1 cellular context compared by ENCODE assay signal in the genomic region with DNA sequence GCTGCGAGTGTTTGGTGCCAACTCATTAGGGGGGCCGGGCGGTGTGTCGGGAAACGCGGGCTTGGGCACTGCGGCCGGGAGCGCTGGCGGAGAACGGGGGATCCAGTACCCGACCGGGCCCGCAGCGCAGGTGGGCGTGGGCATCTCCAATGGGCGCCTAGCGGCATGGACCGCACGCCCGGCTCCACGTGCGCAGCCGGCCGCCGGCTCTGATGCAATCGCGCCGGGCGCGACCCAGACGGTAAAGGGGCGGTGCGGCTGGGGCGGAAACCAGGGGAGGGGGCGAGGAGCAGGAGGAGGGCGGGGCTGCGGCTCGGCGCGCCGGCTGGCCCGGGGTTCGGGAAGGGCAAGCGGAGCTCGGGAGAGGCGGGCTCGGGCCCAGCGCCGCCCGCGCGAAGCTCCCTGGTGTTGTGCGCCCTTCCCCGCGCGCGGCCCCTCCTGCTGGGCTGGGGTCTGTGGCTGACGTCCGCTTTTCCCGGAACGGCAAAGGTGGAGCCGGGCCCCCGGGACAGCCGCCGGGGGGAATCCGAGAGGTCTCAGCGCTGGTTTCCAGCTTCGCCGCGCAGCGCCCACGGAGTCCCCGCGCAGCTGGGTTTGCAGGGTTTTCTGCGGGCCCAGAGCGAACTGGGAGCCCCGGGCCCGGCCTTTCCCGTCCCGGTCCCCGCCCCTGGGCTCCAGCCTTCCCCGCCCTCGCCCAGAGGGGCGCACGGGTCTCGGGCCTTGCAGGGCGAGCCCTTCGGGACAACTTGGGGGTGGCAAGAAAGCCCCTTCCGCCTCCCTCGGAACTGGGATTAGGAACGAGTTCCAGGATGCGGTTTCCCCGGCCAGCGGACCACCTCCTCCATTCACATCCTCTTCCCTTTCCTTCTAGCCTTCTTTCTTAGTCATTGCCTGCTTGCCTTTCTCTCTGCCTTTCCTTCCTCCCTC.
TF ChIP-seq lines count a peak whose summit lies in the region.

No MANE protein-coding gene starts in this region.

TF ChIP-seq in WTC11, 78 proteins besides CTCF, POLR2A, EP300 and RAD21 (continued from another document and continues in another):
- TF ChIP-seq, protein P1, sequence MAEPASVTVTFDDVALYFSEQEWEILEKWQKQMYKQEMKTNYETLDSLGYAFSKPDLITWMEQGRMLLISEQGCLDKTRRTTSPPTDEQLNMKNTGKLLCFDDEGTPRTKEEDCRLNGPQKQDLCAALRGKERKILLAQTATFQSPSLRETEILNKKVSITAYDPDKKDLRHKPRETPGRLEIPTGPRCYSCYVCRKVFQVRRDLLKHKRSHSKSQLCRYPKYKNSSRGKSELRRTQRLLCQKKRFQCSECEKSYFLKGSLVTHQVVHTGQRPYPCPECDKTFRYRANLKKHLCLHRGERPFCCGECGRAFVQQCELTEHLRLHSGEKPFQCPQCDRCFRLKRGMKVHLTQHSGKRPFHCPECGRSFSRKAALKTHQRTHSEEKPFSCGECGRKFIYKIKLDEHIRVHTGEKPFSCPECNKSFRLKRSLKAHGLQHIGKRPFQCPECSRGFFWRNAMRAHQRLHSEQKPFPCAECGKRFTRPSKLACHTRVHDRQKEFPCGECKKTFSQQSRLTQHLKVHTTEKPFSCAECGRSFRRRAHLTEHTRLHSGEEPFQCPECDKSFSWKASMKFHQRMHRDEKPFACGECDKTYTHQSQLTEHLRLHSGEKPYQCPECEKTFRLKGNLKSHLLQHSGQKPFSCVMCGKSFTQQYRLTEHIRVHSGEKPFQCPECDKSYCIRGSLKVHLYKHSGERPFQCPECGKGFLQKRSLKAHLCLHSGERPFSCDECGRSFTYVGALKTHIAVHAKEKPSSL (CRISPR knock-in tag; conservative IDR thresholded peaks at IDR 0.05), result no peak
- peak; percentile 91 for TF ChIP-seq ZBTB21 (CRISPR knock-in tag; IDR thresholded peaks at IDR 0.05; ENCODE audit: borderline replicate concordance)
- TF ChIP-seq, protein P2, sequence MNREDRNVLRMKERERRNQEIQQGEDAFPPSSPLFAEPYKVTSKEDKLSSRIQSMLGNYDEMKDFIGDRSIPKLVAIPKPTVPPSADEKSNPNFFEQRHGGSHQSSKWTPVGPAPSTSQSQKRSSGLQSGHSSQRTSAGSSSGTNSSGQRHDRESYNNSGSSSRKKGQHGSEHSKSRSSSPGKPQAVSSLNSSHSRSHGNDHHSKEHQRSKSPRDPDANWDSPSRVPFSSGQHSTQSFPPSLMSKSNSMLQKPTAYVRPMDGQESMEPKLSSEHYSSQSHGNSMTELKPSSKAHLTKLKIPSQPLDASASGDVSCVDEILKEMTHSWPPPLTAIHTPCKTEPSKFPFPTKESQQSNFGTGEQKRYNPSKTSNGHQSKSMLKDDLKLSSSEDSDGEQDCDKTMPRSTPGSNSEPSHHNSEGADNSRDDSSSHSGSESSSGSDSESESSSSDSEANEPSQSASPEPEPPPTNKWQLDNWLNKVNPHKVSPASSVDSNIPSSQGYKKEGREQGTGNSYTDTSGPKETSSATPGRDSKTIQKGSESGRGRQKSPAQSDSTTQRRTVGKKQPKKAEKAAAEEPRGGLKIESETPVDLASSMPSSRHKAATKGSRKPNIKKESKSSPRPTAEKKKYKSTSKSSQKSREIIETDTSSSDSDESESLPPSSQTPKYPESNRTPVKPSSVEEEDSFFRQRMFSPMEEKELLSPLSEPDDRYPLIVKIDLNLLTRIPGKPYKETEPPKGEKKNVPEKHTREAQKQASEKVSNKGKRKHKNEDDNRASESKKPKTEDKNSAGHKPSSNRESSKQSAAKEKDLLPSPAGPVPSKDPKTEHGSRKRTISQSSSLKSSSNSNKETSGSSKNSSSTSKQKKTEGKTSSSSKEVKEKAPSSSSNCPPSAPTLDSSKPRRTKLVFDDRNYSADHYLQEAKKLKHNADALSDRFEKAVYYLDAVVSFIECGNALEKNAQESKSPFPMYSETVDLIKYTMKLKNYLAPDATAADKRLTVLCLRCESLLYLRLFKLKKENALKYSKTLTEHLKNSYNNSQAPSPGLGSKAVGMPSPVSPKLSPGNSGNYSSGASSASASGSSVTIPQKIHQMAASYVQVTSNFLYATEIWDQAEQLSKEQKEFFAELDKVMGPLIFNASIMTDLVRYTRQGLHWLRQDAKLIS (CRISPR knock-in tag; IDR thresholded peaks at IDR 0.05; ENCODE audit: borderline replicate concordance), result peak; percentile 85; the same call in 1 of the 2 replicates
- TF ChIP-seq, protein P3, sequence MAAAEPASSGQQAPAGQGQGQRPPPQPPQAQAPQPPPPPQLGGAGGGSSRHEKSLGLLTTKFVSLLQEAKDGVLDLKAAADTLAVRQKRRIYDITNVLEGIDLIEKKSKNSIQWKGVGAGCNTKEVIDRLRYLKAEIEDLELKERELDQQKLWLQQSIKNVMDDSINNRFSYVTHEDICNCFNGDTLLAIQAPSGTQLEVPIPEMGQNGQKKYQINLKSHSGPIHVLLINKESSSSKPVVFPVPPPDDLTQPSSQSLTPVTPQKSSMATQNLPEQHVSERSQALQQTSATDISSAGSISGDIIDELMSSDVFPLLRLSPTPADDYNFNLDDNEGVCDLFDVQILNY (CRISPR knock-in tag; IDR thresholded peaks at IDR 0.05), result no peak; the same call in 1 of the 2 replicates
- TF ChIP-seq ETV6 (CRISPR knock-in tag; IDR thresholded peaks at IDR 0.05), result peak; percentile 82
- no peak for TF ChIP-seq ATF1 (CRISPR knock-in tag; IDR thresholded peaks at IDR 0.05)
- TF ChIP-seq SP1 (CRISPR knock-in tag; conservative IDR thresholded peaks at IDR 0.05), result peak; percentile 95
- TF ChIP-seq SMAD3 (CRISPR knock-in tag; IDR thresholded peaks at IDR 0.05; ENCODE audit: borderline replicate concordance), result no peak
- TF ChIP-seq, protein P4, sequence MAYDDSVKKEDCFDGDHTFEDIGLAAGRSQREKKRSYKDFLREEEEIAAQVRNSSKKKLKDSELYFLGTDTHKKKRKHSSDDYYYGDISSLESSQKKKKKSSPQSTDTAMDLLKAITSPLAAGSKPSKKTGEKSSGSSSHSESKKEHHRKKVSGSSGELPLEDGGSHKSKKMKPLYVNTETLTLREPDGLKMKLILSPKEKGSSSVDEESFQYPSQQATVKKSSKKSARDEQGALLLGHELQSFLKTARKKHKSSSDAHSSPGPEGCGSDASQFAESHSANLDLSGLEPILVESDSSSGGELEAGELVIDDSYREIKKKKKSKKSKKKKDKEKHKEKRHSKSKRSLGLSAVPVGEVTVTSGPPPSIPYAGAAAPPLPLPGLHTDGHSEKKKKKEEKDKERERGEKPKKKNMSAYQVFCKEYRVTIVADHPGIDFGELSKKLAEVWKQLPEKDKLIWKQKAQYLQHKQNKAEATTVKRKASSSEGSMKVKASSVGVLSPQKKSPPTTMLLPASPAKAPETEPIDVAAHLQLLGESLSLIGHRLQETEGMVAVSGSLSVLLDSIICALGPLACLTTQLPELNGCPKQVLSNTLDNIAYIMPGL (CRISPR knock-in tag; IDR thresholded peaks at IDR 0.05), result peak; percentile 61
- TF ChIP-seq, protein P5, sequence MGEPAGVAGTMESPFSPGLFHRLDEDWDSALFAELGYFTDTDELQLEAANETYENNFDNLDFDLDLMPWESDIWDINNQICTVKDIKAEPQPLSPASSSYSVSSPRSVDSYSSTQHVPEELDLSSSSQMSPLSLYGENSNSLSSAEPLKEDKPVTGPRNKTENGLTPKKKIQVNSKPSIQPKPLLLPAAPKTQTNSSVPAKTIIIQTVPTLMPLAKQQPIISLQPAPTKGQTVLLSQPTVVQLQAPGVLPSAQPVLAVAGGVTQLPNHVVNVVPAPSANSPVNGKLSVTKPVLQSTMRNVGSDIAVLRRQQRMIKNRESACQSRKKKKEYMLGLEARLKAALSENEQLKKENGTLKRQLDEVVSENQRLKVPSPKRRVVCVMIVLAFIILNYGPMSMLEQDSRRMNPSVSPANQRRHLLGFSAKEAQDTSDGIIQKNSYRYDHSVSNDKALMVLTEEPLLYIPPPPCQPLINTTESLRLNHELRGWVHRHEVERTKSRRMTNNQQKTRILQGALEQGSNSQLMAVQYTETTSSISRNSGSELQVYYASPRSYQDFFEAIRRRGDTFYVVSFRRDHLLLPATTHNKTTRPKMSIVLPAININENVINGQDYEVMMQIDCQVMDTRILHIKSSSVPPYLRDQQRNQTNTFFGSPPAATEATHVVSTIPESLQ (CRISPR knock-in tag; IDR thresholded peaks at IDR 0.05), result 0 out of 2 replicates have a peak, but pooled peaks have one; percentile 18
- no peak for TF ChIP-seq OVOL2 (CRISPR knock-in tag; IDR thresholded peaks at IDR 0.05; ENCODE audit: borderline replicate concordance)
- TF ChIP-seq, protein P6, sequence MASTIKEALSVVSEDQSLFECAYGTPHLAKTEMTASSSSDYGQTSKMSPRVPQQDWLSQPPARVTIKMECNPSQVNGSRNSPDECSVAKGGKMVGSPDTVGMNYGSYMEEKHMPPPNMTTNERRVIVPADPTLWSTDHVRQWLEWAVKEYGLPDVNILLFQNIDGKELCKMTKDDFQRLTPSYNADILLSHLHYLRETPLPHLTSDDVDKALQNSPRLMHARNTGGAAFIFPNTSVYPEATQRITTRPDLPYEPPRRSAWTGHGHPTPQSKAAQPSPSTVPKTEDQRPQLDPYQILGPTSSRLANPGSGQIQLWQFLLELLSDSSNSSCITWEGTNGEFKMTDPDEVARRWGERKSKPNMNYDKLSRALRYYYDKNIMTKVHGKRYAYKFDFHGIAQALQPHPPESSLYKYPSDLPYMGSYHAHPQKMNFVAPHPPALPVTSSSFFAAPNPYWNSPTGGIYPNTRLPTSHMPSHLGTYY (CRISPR knock-in tag; IDR thresholded peaks at IDR 0.05), result no peak
- TF ChIP-seq, protein P7, sequence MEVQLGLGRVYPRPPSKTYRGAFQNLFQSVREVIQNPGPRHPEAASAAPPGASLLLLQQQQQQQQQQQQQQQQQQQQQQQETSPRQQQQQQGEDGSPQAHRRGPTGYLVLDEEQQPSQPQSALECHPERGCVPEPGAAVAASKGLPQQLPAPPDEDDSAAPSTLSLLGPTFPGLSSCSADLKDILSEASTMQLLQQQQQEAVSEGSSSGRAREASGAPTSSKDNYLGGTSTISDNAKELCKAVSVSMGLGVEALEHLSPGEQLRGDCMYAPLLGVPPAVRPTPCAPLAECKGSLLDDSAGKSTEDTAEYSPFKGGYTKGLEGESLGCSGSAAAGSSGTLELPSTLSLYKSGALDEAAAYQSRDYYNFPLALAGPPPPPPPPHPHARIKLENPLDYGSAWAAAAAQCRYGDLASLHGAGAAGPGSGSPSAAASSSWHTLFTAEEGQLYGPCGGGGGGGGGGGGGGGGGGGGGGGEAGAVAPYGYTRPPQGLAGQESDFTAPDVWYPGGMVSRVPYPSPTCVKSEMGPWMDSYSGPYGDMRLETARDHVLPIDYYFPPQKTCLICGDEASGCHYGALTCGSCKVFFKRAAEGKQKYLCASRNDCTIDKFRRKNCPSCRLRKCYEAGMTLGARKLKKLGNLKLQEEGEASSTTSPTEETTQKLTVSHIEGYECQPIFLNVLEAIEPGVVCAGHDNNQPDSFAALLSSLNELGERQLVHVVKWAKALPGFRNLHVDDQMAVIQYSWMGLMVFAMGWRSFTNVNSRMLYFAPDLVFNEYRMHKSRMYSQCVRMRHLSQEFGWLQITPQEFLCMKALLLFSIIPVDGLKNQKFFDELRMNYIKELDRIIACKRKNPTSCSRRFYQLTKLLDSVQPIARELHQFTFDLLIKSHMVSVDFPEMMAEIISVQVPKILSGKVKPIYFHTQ (CRISPR knock-in tag; IDR thresholded peaks at IDR 0.05), result no peak
- TF ChIP-seq ZNF671 (CRISPR knock-in tag; IDR thresholded peaks at IDR 0.05), result no peak
- no peak; the same call in 1 of the 2 replicates for TF ChIP-seq NR1H2 (CRISPR knock-in tag; IDR thresholded peaks at IDR 0.05)
- TF ChIP-seq, protein P8, sequence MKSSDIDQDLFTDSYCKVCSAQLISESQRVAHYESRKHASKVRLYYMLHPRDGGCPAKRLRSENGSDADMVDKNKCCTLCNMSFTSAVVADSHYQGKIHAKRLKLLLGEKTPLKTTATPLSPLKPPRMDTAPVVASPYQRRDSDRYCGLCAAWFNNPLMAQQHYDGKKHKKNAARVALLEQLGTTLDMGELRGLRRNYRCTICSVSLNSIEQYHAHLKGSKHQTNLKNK (CRISPR knock-in tag; IDR thresholded peaks at IDR 0.05), result no peak
- TF ChIP-seq, protein P9, sequence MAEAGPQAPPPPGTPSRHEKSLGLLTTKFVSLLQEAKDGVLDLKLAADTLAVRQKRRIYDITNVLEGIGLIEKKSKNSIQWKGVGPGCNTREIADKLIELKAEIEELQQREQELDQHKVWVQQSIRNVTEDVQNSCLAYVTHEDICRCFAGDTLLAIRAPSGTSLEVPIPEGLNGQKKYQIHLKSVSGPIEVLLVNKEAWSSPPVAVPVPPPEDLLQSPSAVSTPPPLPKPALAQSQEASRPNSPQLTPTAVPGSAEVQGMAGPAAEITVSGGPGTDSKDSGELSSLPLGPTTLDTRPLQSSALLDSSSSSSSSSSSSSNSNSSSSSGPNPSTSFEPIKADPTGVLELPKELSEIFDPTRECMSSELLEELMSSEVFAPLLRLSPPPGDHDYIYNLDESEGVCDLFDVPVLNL (CRISPR knock-in tag; IDR thresholded peaks at IDR 0.05; ENCODE audit: borderline replicate concordance, low read depth), result no peak
- TF ChIP-seq, protein P10, sequence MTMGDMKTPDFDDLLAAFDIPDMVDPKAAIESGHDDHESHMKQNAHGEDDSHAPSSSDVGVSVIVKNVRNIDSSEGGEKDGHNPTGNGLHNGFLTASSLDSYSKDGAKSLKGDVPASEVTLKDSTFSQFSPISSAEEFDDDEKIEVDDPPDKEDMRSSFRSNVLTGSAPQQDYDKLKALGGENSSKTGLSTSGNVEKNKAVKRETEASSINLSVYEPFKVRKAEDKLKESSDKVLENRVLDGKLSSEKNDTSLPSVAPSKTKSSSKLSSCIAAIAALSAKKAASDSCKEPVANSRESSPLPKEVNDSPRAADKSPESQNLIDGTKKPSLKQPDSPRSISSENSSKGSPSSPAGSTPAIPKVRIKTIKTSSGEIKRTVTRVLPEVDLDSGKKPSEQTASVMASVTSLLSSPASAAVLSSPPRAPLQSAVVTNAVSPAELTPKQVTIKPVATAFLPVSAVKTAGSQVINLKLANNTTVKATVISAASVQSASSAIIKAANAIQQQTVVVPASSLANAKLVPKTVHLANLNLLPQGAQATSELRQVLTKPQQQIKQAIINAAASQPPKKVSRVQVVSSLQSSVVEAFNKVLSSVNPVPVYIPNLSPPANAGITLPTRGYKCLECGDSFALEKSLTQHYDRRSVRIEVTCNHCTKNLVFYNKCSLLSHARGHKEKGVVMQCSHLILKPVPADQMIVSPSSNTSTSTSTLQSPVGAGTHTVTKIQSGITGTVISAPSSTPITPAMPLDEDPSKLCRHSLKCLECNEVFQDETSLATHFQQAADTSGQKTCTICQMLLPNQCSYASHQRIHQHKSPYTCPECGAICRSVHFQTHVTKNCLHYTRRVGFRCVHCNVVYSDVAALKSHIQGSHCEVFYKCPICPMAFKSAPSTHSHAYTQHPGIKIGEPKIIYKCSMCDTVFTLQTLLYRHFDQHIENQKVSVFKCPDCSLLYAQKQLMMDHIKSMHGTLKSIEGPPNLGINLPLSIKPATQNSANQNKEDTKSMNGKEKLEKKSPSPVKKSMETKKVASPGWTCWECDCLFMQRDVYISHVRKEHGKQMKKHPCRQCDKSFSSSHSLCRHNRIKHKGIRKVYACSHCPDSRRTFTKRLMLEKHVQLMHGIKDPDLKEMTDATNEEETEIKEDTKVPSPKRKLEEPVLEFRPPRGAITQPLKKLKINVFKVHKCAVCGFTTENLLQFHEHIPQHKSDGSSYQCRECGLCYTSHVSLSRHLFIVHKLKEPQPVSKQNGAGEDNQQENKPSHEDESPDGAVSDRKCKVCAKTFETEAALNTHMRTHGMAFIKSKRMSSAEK (CRISPR knock-in tag; IDR thresholded peaks at IDR 0.05; ENCODE audit: borderline replicate concordance), result no peak
- peak; percentile 91 for TF ChIP-seq FOXK1 (CRISPR knock-in tag; IDR thresholded peaks at IDR 0.05)
